Comparison of ENCODE assay signal across 27 cellular contexts in the genomic region with DNA sequence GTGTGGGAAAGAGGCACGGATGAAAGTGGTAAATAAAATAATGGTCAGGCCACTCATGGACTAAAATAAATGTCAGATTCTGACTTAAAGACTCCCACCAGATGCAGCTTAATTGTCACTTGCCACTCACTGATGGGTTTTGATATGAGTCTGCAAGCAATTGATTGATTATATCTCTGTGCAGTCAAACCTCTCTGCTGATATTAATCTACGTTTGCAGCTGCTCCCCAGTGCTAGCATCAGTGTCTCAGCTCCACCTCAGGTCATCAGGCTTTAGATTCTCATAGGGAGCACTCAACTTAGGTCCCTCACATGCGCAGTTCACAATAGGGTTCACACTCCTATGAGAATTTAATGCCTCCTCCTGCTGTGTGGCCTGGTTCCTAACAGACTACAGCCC.
"Had no signal": no experiment of that assay in that cellular context is flagged by ENCODE, and none has a peak within 500 bp of the region (broad histone marks: within the 10 kb centered on the region; RNA-seq: fewer than 3 reads in every experiment).

No MANE protein-coding gene starts in this region.

- ATAC-seq: activated CD4-positive, alpha-beta T cell treated with anti-CD3 and anti-CD28 coated beads for 36 hours; activated CD8-positive, alpha-beta memory T cell treated with anti-CD3 and anti-CD28 coated beads, Interleukin-2, amount 10 ng/mL, durations not matched to agents 7 days and 5 days; activated CD8-positive, alpha-beta T cell treated with anti-CD3 and anti-CD28 coated beads, Interleukin-2, amount 10 ng/mL, durations not matched to agents 7 days and 5 days; activated naive CD8-positive, alpha-beta T cell treated with anti-CD3 and anti-CD28 coated beads, Interleukin-2, amount 50 U/mL, for 24 hours had no signal

- H3K36me3 ChIP-seq: ascending aorta, cardiac muscle cell, colonic mucosa had no signal

- H3K27ac ChIP-seq: ascending aorta, cardiac muscle cell, colonic mucosa, VCaP had no signal

- H3K27me3 ChIP-seq: ascending aorta, cardiac muscle cell, colonic mucosa had no signal

- H3K4me3 ChIP-seq: ascending aorta, cardiac muscle cell, colonic mucosa had no signal

- H3K4me1 ChIP-seq: ascending aorta, colonic mucosa had no signal

- H3K9me3 ChIP-seq: ascending aorta, colonic mucosa had no signal

- DNase-seq: activated B cell treated with CpG ODN at 0.5 μM for 24 hours; activated CD4-positive, alpha-beta memory T cell treated with anti-CD3 and anti-CD28 coated beads, Interleukin-2, amount 10 ng/mL, durations not matched to agents 7 days and 5 days; activated CD4-positive, alpha-beta T cell treated with anti-CD3 and anti-CD28 coated beads for 36 hours; activated CD4-positive, alpha-beta T cell treated with anti-CD3 and anti-CD28 coated beads for 48 hours; activated CD4-positive, alpha-beta T cell treated with anti-CD3 and anti-CD28 coated beads, Interleukin-2, amount 10 ng/mL, durations not matched to agents 7 days and 5 days; activated CD4-positive, alpha-beta T cell treated with anti-CD3 and anti-CD28 coated beads, Interleukin-2, amount 50 U/mL, for 48 hours; activated CD4-positive, CD25-positive, alpha-beta regulatory T cell treated with anti-CD3 and anti-CD28 coated beads, Interleukin-2, amount 50 U/mL, for 72 hours; activated CD8-positive, alpha-beta memory T cell treated with anti-CD3 and anti-CD28 coated beads for 24 hours; activated CD8-positive, alpha-beta memory T cell treated with anti-CD3 and anti-CD28 coated beads, Interleukin-2, amount 10 ng/mL, durations not matched to agents 7 days and 5 days; activated CD8-positive, alpha-beta memory T cell treated with anti-CD3 and anti-CD28 coated beads, Interleukin-2, amount 50 U/mL, for 48 hours; activated CD8-positive, alpha-beta T cell treated with anti-CD3 and anti-CD28 coated beads, Interleukin-2, amount 10 ng/mL, durations not matched to agents 7 days and 5 days; activated effector memory CD4-positive, alpha-beta T cell treated with Interleukin-2 at 50 U/mL for 16 hours; activated gamma-delta T cell; activated naive CD4-positive, alpha-beta T cell treated with anti-CD3 and anti-CD28 coated beads, Interleukin-2, amount 10 ng/mL, durations not matched to agents 7 days and 5 days; activated naive CD4-positive, alpha-beta T cell treated with Interleukin-2 at 50 U/mL for 16 hours; activated naive CD8-positive, alpha-beta T cell treated with anti-CD3 and anti-CD28 coated beads, Interleukin-2, amount 10 ng/mL, durations not matched to agents 7 days and 5 days; activated naive CD8-positive, alpha-beta T cell treated with anti-CD3 and anti-CD28 coated beads, Interleukin-2, amount 50 U/mL, for 24 hours; activated T-cell treated with anti-CD3 and anti-CD28 coated beads, Interleukin-2, amount 50 U/mL, for 24 hours; activated T-cell treated with anti-CD3 and anti-CD28 coated beads, Interleukin-2, amount 50 U/mL, for 48 hours; amygdala; anterior cingulate cortex; caudate nucleus; cerebellar nuclear complex; colonic mucosa had no signal
